In the genomic region with DNA sequence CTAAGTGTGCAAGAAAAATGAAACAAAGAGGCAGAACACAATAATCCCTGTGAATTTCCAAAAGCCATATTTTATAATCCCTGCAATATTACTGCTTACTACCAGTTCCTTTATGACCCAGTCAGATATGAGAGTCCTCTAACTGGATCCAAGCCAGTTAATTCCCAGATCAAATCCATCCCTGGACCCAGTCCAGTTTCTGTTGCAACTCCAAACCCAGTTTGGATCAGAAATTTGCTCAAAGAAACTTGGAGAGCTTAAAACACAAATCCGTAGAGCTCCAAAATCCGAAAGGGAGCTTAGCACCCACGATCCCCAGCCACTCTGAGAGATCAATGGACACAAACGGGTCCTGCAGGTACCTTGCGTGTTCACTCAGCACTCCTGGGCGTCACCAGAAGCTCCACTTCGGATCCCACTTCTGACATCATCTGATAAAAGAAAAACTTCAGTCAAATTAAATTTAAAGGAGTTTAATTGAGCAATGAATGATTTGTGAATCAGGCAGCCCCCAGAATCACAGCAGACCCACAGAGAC, we compare ENCODE assay signal across 1 cellular context.
TF ChIP-seq lines count a peak whose summit lies in the region.

No MANE protein-coding gene starts in this region.

TF ChIP-seq in HepG2, 621 proteins besides CTCF, POLR2A, EP300 and RAD21:
- no peak for TF ChIP-seq FLYWCH1 (CRISPR knock-in tag; IDR thresholded peaks at IDR 0.05)
- TF ChIP-seq, protein P1, sequence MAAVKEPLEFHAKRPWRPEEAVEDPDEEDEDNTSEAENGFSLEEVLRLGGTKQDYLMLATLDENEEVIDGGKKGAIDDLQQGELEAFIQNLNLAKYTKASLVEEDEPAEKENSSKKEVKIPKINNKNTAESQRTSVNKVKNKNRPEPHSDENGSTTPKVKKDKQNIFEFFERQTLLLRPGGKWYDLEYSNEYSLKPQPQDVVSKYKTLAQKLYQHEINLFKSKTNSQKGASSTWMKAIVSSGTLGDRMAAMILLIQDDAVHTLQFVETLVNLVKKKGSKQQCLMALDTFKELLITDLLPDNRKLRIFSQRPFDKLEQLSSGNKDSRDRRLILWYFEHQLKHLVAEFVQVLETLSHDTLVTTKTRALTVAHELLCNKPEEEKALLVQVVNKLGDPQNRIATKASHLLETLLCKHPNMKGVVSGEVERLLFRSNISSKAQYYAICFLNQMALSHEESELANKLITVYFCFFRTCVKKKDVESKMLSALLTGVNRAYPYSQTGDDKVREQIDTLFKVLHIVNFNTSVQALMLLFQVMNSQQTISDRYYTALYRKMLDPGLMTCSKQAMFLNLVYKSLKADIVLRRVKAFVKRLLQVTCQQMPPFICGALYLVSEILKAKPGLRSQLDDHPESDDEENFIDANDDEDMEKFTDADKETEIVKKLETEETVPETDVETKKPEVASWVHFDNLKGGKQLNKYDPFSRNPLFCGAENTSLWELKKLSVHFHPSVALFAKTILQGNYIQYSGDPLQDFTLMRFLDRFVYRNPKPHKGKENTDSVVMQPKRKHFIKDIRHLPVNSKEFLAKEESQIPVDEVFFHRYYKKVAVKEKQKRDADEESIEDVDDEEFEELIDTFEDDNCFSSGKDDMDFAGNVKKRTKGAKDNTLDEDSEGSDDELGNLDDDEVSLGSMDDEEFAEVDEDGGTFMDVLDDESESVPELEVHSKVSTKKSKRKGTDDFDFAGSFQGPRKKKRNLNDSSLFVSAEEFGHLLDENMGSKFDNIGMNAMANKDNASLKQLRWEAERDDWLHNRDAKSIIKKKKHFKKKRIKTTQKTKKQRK (IDR thresholded peaks at IDR 0.05; ENCODE audit: low read length) = no peak
- no peak for TF ChIP-seq BHLHE40 (IDR thresholded peaks at IDR 0.05; ENCODE audit: low read length)
